ENCODE assay signal across 12 cellular contexts in the genomic region with DNA sequence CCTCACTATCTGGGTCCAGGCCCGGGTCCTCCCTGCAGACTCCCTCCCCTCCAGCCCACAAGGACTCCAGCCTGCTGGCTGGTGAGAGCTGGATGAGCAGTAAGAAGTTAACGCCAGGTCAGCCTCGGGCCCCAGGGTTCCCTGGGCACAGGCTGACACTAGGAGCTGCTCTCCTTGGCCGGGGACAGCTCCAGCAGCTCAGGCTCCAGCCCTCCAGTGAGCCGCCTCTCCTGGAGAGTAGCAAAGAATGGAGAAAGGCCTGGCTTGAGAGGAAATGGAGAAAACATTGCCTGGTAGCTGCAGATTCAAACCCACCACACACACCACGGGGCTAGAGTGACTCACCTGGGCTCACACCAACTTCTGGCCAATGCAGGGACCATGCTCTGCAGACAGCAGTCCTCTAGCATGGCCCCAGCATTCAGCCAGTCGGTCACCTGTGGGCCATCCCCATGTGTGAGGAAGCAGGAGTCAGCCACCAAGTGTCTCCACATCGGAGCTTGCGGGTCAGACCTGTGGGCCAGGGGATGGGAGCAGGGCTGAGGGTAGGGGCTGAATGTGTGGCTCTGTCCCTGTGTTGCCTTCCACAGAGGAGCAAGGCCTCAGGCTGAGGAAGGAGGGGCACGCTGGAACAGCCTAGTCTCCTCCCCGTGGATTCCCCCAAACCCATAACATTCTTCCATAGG. TPM values are rescaled to one million over a fixed set of nuclear protein-coding genes. Genes with fewer than 3 reads are reported as not detected.
DNase-seq lines count a peak whose midpoint lies in the region; FAIRE-seq lines count a peak whose summit lies in the region.
"Had no signal": no experiment of that assay in that cellular context is flagged by ENCODE, and none has a peak within 500 bp of the region (broad histone marks: within the 10 kb centered on the region; RNA-seq: fewer than 3 reads in every experiment).

No MANE protein-coding gene starts in this region.

- H2BK15ac ChIP-seq in neuronal stem cell (ENCODE audit: low read length) = no peak overlapping the region

- H3K27ac ChIP-seq in SK-N-MC (0 out of 2 replicates have a peak overlapping the region, but pooled peaks have one; percentile 13), neuronal stem cell (replicated peaks; ENCODE audit: low read length) (no peak overlapping the region)

- peaks cover 0 to 13% (median 0%) of the 10 kb centered on the region in 3 experiments for H3K27me3 ChIP-seq in neuronal stem cell (ENCODE audit: control insufficient read depth in 3 of 3, insufficient read depth in 3 of 3, low read depth in 1 of 3, low read length in 3 of 3)
- H3K27me3 ChIP-seq: MG63 had no signal

- intact Hi-C loops in activated naive CD4-positive, alpha-beta T cell treated with anti-CD3 and anti-CD28 coated beads for 36 hours (cut with micrococcal nuclease) = no loop called here

- FAIRE-seq in urothelium cell line (lab: Jason Lieb, UNC) = peak; percentile 37
- FAIRE-seq: G401.6 had no signal

- H3K4ac ChIP-seq in neuronal stem cell (ENCODE audit: low read length) = no peak overlapping the region

- H3K36me3 ChIP-seq in SK-N-MC (ENCODE audit: insufficient read depth, low read length) = no peaks in the 10 kb centered on the region
- peaks cover 3 to 14% of the 10 kb centered on the region in 2 donors for H3K36me3 ChIP-seq in neuronal stem cell (replicated peaks in 1 of 2; ENCODE audit: control insufficient read depth in 2 of 2, insufficient read depth in 2 of 2, low read length in 2 of 2)
- H3K36me3 ChIP-seq: MG63 had no signal

- H3K9me3 Mint-ChIP-seq in activated naive CD4-positive, alpha-beta T cell treated with anti-CD3 and anti-CD28 coated beads, Interleukin-2, amount 10 ng/mL, durations not matched to agents 7 days and 5 days = no peaks in the 10 kb centered on the region
- H3K9me3 Mint-ChIP-seq in activated naive CD4-positive, alpha-beta T cell treated with anti-CD3 and anti-CD28 coated beads for 36 hours = no peaks in the 10 kb centered on the region
- H3K9me3 Mint-ChIP-seq in immature natural killer cell = no peaks in the 10 kb centered on the region

- no peak overlapping the region for H3K4me2 ChIP-seq in neuronal stem cell (ENCODE audit: insufficient read depth, low read length, poor library complexity, severe bottlenecking)

- H3K4me3 ChIP-seq in SK-N-MC (no peak overlapping the region), neuronal stem cell (ENCODE audit: low read length in 2 of 2) (no peak overlapping the region)
- H3K4me3 ChIP-seq: MG63 had no signal

- H3K9ac ChIP-seq in SK-N-MC (ENCODE audit: insufficient read length) (no peak overlapping the region), neuronal stem cell (ENCODE audit: low read depth, low read length, poor library complexity) (no peak overlapping the region)

- H2AK5ac ChIP-seq in neuronal stem cell (ENCODE audit: low read depth, low read length) = no peak overlapping the region

- no peak overlapping the region for H3K18ac ChIP-seq in neuronal stem cell (ENCODE audit: low read length)

- H3K36me3 Mint-ChIP-seq in activated naive CD4-positive, alpha-beta T cell treated with anti-CD3 and anti-CD28 coated beads, Interleukin-2, amount 10 ng/mL, durations not matched to agents 7 days and 5 days = peaks cover 19% of the 10 kb centered on the region
- peaks cover 10% of the 10 kb centered on the region for H3K36me3 Mint-ChIP-seq in activated naive CD4-positive, alpha-beta T cell treated with anti-CD3 and anti-CD28 coated beads for 36 hours (ENCODE audit: low read depth)
- peaks cover 0 to 10% (median 4%) of the 10 kb centered on the region in 3 donors for H3K36me3 Mint-ChIP-seq in immature natural killer cell

- no peak overlapping the region for H2BK5ac ChIP-seq in neuronal stem cell (ENCODE audit: low read length)

- H3K79me1 ChIP-seq in neuronal stem cell (ENCODE audit: low read depth, low read length) = peaks cover 3% of the 10 kb centered on the region

- H3K9me3 ChIP-seq in SK-N-MC (ENCODE audit: low read depth, low read length) (no peaks in the 10 kb centered on the region), neuronal stem cell (replicated peaks in 1 of 2; ENCODE audit: control insufficient read depth in 2 of 2, insufficient read depth in 1 of 2, low read depth in 1 of 2, low read length in 2 of 2) (peaks cover 0 to 2% of the 10 kb centered on the region in 2 donors)
- H3K9me3 ChIP-seq: MG63 had no signal

- no peak overlapping the region for H4K91ac ChIP-seq in neuronal stem cell (ENCODE audit: low read depth, low read length, poor library complexity)

- peaks cover 31% of the 10 kb centered on the region for H3K27me3 Mint-ChIP-seq in activated naive CD4-positive, alpha-beta T cell treated with anti-CD3 and anti-CD28 coated beads, Interleukin-2, amount 10 ng/mL, durations not matched to agents 7 days and 5 days
- no peaks in the 10 kb centered on the region for H3K27me3 Mint-ChIP-seq in activated naive CD4-positive, alpha-beta T cell treated with anti-CD3 and anti-CD28 coated beads for 36 hours (ENCODE audit: low read depth)
- peaks cover 2 to 22% (median 8%) of the 10 kb centered on the region in 3 donors for H3K27me3 Mint-ChIP-seq in immature natural killer cell (ENCODE audit: low read depth in 3 of 3)

- peak overlapping the region; percentile 42 for H3K27ac Mint-ChIP-seq in activated naive CD4-positive, alpha-beta T cell treated with anti-CD3 and anti-CD28 coated beads, Interleukin-2, amount 10 ng/mL, durations not matched to agents 7 days and 5 days
- H3K27ac Mint-ChIP-seq in activated naive CD4-positive, alpha-beta T cell treated with anti-CD3 and anti-CD28 coated beads for 36 hours = no peak overlapping the region
- peak overlapping the region in 5 of 6 donors; percentile 62 to 78 (median 74) for H3K27ac Mint-ChIP-seq in immature natural killer cell

- DNase-seq in activated naive CD4-positive, alpha-beta T cell treated with anti-CD3 and anti-CD28 coated beads, Interleukin-2, amount 10 ng/mL, durations not matched to agents 7 days and 5 days = no peak
- no peak for DNase-seq in activated naive CD4-positive, alpha-beta T cell treated with anti-CD3 and anti-CD28 coated beads for 36 hours
- DNase-seq in SK-N-MC (ENCODE audit: low read depth, low spot score) (no peak), immature natural killer cell (no peak), urothelium cell line (ENCODE audit: low spot score) (no peak), SKM-1 (lab: John Stamatoyannopoulos, UW; ENCODE audit: unreplicated experiment) (no peak), neuronal stem cell (ENCODE audit: low spot score) (no peak), NCI-H2081 (lab: John Stamatoyannopoulos, UW) (no peak)
- DNase-seq: MG63 had no signal

- CTCF ChIA-PET in activated naive CD4-positive, alpha-beta T cell treated with anti-CD3 and anti-CD28 coated beads, Interleukin-2, amount 10 ng/mL, durations not matched to agents 7 days and 5 days (lab: Charles Lee) = interaction anchor here (0.6 to 11.5 kb wide), 4 partner anchors 19 to 182 kb away, joined by 3 to 130 read pairs (median 6); a partner anchor contains a TSS
- CTCF ChIA-PET in activated naive CD4-positive, alpha-beta T cell treated with anti-CD3 and anti-CD28 coated beads for 36 hours (lab: Charles Lee) = interaction anchor here (0.6 to 3.6 kb wide), 5 partner anchors 12 to 89 kb away, joined by 3 to 11 read pairs (median 4); a partner anchor contains a TSS

- H4K8ac ChIP-seq in neuronal stem cell (ENCODE audit: low read depth, low read length) = no peak overlapping the region

- H2BK120ac ChIP-seq in neuronal stem cell (ENCODE audit: low read depth, low read length) = no peak overlapping the region

- H3K4me3 Mint-ChIP-seq in activated naive CD4-positive, alpha-beta T cell treated with anti-CD3 and anti-CD28 coated beads, Interleukin-2, amount 10 ng/mL, durations not matched to agents 7 days and 5 days = no peak overlapping the region
- H3K4me3 Mint-ChIP-seq in activated naive CD4-positive, alpha-beta T cell treated with anti-CD3 and anti-CD28 coated beads for 36 hours = no peak overlapping the region
- no peak overlapping the region for H3K4me3 Mint-ChIP-seq in immature natural killer cell

- no CpG with 5 or more reads among the region's 11 CpGs for WGBS in neuronal stem cell (ENCODE audit: extremely low coverage in 2 of 2, insufficient read length in 2 of 2, insufficient replicate concordance in 1 of 2), 2 donors

- H3K23ac ChIP-seq in neuronal stem cell (ENCODE audit: low read depth, low read length, poor library complexity) = no peak overlapping the region

- no peak overlapping the region for H2AFZ ChIP-seq in neuronal stem cell (ENCODE audit: low read length)

- H3K4me1 ChIP-seq in neuronal stem cell (ENCODE audit: control insufficient read depth in 2 of 2, insufficient read depth in 1 of 2, low read depth in 1 of 2, low read length in 2 of 2) = peaks cover 28 to 46% of the 10 kb centered on the region in 2 donors

- no peak overlapping the region for H3K14ac ChIP-seq in neuronal stem cell (ENCODE audit: low read length)

- no peak overlapping the region for H2BK12ac ChIP-seq in neuronal stem cell (ENCODE audit: low read length)

- H3K4me1 Mint-ChIP-seq in activated naive CD4-positive, alpha-beta T cell treated with anti-CD3 and anti-CD28 coated beads, Interleukin-2, amount 10 ng/mL, durations not matched to agents 7 days and 5 days = peaks cover 54% of the 10 kb centered on the region
- peaks cover 25% of the 10 kb centered on the region for H3K4me1 Mint-ChIP-seq in activated naive CD4-positive, alpha-beta T cell treated with anti-CD3 and anti-CD28 coated beads for 36 hours (ENCODE audit: low read depth)
- peaks cover 27 to 35% of the 10 kb centered on the region in 2 donors for H3K4me1 Mint-ChIP-seq in immature natural killer cell

RNA-seq across cellular contexts. Expression of a gene that starts 6.5 kb away (rescaled TPM):
- 10 to 100 TPM; 13.7 to 15.7 TPM for total RNA-seq in activated naive CD4-positive, alpha-beta T cell treated with anti-CD3 and anti-CD28 coated beads for 36 hours
- not detected for polyA plus RNA-seq in immature natural killer cell
- polyA plus RNA-seq in neuronal stem cell (2013, experiment 1 of 2) = 4.0 TPM
- 3.4 TPM for polyA plus RNA-seq in neuronal stem cell (2013, experiment 2 of 2)
- total RNA-seq: urinary bladder had no signal

RNA-seq across cellular contexts. Expression of a gene that starts 18.7 kb away (rescaled TPM):
- total RNA-seq in activated naive CD4-positive, alpha-beta T cell treated with anti-CD3 and anti-CD28 coated beads for 36 hours = 10 to 100 TPM; 78.0 to 81.2 TPM
- 100 to 1,000 TPM in 1 of 3 donors, 10 to 100 TPM in 2; 78.9 to 125 (median 90.4) TPM for polyA plus RNA-seq in immature natural killer cell
- 30.1 TPM for polyA plus RNA-seq in neuronal stem cell (2013, experiment 1 of 2)
- polyA plus RNA-seq in neuronal stem cell (2013, experiment 2 of 2) = 28.3 TPM

RNA-seq across cellular contexts. Expression of a gene that starts 18.9 kb away (rescaled TPM):
- total RNA-seq in activated naive CD4-positive, alpha-beta T cell treated with anti-CD3 and anti-CD28 coated beads for 36 hours = 1 to 10 TPM; 1.5 to 2.6 TPM
- under 1 TPM in 1 of 3 donors, not detected in 2; 0.43 TPM for polyA plus RNA-seq in immature natural killer cell
- 1.2 TPM for polyA plus RNA-seq in neuronal stem cell (2013, experiment 1 of 2)
- 1.1 TPM for polyA plus RNA-seq in neuronal stem cell (2013, experiment 2 of 2)
- total RNA-seq: glomerular endothelial cell had no signal

RNA-seq across cellular contexts. Expression of a gene that starts 28.2 kb away (rescaled TPM):
- total RNA-seq in activated naive CD4-positive, alpha-beta T cell treated with anti-CD3 and anti-CD28 coated beads for 36 hours = 10 to 100 TPM; 23.4 to 23.9 TPM
- polyA plus RNA-seq in immature natural killer cell = 10 to 100 TPM in 2 of 3 donors, 1 to 10 TPM in 1; 7.1 to 20.7 (median 12.0) TPM
- 3.2 TPM for polyA plus RNA-seq in neuronal stem cell (2013, experiment 1 of 2)
- 4.6 TPM for polyA plus RNA-seq in neuronal stem cell (2013, experiment 2 of 2)

RNA-seq across cellular contexts. Expression of a gene that starts 35.0 kb away (rescaled TPM):
- total RNA-seq in activated naive CD4-positive, alpha-beta T cell treated with anti-CD3 and anti-CD28 coated beads for 36 hours = 1 to 10 TPM; 5.8 to 6.8 TPM
- 1 to 10 TPM; 2.0 to 4.9 (median 4.7) TPM for polyA plus RNA-seq in immature natural killer cell
- 24.7 TPM for polyA plus RNA-seq in neuronal stem cell (2013, experiment 1 of 2)
- 24.4 TPM for polyA plus RNA-seq in neuronal stem cell (2013, experiment 2 of 2)
